Comparison of ENCODE assay signal across 15 cellular contexts in the genomic region with DNA sequence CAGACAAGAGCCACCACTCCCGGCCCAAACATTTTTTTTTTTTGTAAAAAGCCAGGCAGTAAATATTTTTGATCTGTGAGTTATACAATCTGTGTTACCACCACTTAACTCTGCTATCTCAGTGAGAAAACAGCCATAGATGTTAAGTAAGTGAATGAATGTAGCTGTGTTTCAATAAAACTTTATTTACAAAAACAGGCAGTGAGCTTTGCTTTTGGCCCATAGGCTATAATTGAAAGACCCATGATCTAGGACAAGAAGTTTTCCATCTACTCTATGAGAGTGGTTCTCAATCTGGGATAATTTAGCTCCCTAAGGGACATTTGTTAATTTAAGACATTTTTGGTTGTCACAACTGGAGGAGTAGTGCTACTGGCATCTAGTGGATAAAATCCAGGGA.
DNase-seq lines count a peak whose midpoint lies in the region; ATAC-seq and TF ChIP-seq lines count a peak whose summit lies in the region.
"Had no signal": no experiment of that assay in that cellular context is flagged by ENCODE, and none has a peak within 500 bp of the region (broad histone marks: within the 10 kb centered on the region; RNA-seq: fewer than 3 reads in every experiment).

No MANE protein-coding gene starts in this region.

- H3K27ac Mint-ChIP-seq in osteocyte (ENCODE audit: unreplicated experiment), result no peak overlapping the region

- H4K20me1 ChIP-seq in IMR-90 (ENCODE audit: insufficient read depth, low read length), result no peaks in the 10 kb centered on the region

- H3K56ac ChIP-seq in IMR-90 (ENCODE audit: extremely low read depth, insufficient read depth, low read length), result no peak overlapping the region

- H2BK20ac ChIP-seq in IMR-90 (ENCODE audit: low read depth, low read length), result no peak overlapping the region

- H3K4me2 ChIP-seq in IMR-90 (ENCODE audit: low read depth, low read length), result no peak overlapping the region
- H3K4me2 ChIP-seq: KMS-11 had no signal

- in situ Hi-C loops in IMR-90 (cut with MboI; ENCODE audit: low sequenced_read_pairs), result loop anchor here (25.0 kb wide), 1 partner anchor 575 kb away; no protein-coding TSS in a partner anchor

- H3K18ac ChIP-seq in IMR-90 (ENCODE audit: low read depth, low read length), result no peak overlapping the region

- no CpG with 5 or more reads among the region's 1 CpG for WGBS in IMR-90 (ENCODE audit: extremely low coverage in 2 of 2, insufficient read length in 1 of 2), 2 experiments

- no peak overlapping the region for H3K14ac ChIP-seq in IMR-90 (replicated peaks; ENCODE audit: low read depth, low read length)

- POLR2A ChIA-PET in IMR-90 (lab: Charles Lee; ENCODE audit: unreplicated experiment), result no interaction called here

- peak; percentile 1; the same call in 1 of the 2 replicates for TF ChIP-seq CTCF in AG09319 (IDR thresholded peaks at IDR 0.05; ENCODE audit: low read depth, low read length)
- TF ChIP-seq CTCF in IMR-90 (conservative IDR thresholded peaks at IDR 0.05; ENCODE audit: low read depth, low read length), result peak; percentile 33
- peak; percentile 5 for TF ChIP-seq CTCF in epithelial cell of esophagus (IDR thresholded peaks at IDR 0.05; ENCODE audit: insufficient read depth, low read depth, low read length, missing control alignments)
- TF ChIP-seq CTCF in osteocyte (IDR thresholded peaks at IDR 0.05), result peak; percentile 33

- H3K4me3 Mint-ChIP-seq in osteocyte (ENCODE audit: unreplicated experiment), result no peak overlapping the region

- H3K36me3 ChIP-seq in IMR-90 (ENCODE audit: control insufficient read depth, insufficient read depth, low read length), result no peaks in the 10 kb centered on the region
- H3K36me3 ChIP-seq: SJCRH30 had no signal

- H3K4me3 ChIP-seq in IMR-90 (ENCODE audit: insufficient read depth, low read depth, low read length) (no peak overlapping the region), epithelial cell of esophagus (ENCODE audit: low read length) (no peak overlapping the region)
- H3K4me3 ChIP-seq: SJCRH30 had no signal

- no peak overlapping the region for H2BK120ac ChIP-seq in IMR-90 (ENCODE audit: low read depth, low read length)

- H2AK5ac ChIP-seq in IMR-90 (ENCODE audit: low read depth, low read length), result no peak overlapping the region

- no peak overlapping the region for H3K4ac ChIP-seq in IMR-90 (ENCODE audit: low read depth, low read length)

- dilution Hi-C loops in IMR-90 (cut with HindIII; ENCODE audit: low sequenced_read_pairs, unreplicated experiment), result no loop called here

- no peak overlapping the region for H2AFZ ChIP-seq in IMR-90 (replicated peaks; ENCODE audit: low read length, poor library complexity)

- no peaks in the 10 kb centered on the region for H3K36me3 Mint-ChIP-seq in osteocyte (ENCODE audit: unreplicated experiment)

- no peak overlapping the region for H2BK15ac ChIP-seq in IMR-90 (ENCODE audit: low read depth, low read length)

- H3K23ac ChIP-seq in IMR-90 (ENCODE audit: low read depth, low read length), result no peak overlapping the region

- CTCF ChIA-PET in IMR-90 (lab: Yijun Ruan, JAX), result interaction anchor here (0.6 to 1.4 kb wide), 4 partner anchors 11 to 332 kb away, joined by 3 to 5 read pairs (median 4); no protein-coding TSS in a partner anchor

- H3K9ac ChIP-seq in IMR-90 (ENCODE audit: low read depth, low read length), result no peak overlapping the region
- H3K9ac ChIP-seq: KMS-11 had no signal

- H4K5ac ChIP-seq in IMR-90 (ENCODE audit: low read depth, low read length), result no peak overlapping the region

- no peak overlapping the region for H2BK5ac ChIP-seq in IMR-90 (ENCODE audit: low read depth, low read length, poor library complexity, severe bottlenecking)

- no peaks in the 10 kb centered on the region for H3K9me1 ChIP-seq in IMR-90 (ENCODE audit: insufficient read depth, low read length)

- H4K8ac ChIP-seq in IMR-90 (ENCODE audit: low read depth in 2 of 2, low read length in 2 of 2), result no peak overlapping the region

- no peaks in the 10 kb centered on the region for H3K9me3 ChIP-seq in IMR-90 (ENCODE audit: control insufficient read depth, insufficient read depth, low read length)
- H3K9me3 ChIP-seq: SJCRH30 had no signal

- no peak for TF ChIP-seq POLR2A in IMR-90 (IDR thresholded peaks at IDR 0.05; ENCODE audit: low read depth, low read length)

- no peak overlapping the region for H3K27ac ChIP-seq in IMR-90 (ENCODE audit: insufficient read depth, low read length)
- H3K27ac ChIP-seq: KMS-11, SJCRH30 had no signal

- no peaks in the 10 kb centered on the region for H3K4me1 ChIP-seq in IMR-90 (ENCODE audit: control insufficient read depth, insufficient read depth, low read length)
- H3K4me1 ChIP-seq: SJCRH30 had no signal

- H3K4me1 Mint-ChIP-seq in osteocyte (ENCODE audit: unreplicated experiment), result no peaks in the 10 kb centered on the region

- H3K9me3 Mint-ChIP-seq in osteocyte (ENCODE audit: unreplicated experiment), result no peaks in the 10 kb centered on the region

- TF ChIP-seq RAD21 in IMR-90 (IDR thresholded peaks at IDR 0.05; ENCODE audit: low read length), result peak; percentile 22

- H3K27me3 Mint-ChIP-seq in osteocyte (ENCODE audit: unreplicated experiment), result no peaks in the 10 kb centered on the region

- BruUV-seq in IMR-90 (replicated peaks; lab: Mats Ljungman, UMichigan), result no TSS peak

- ATAC-seq in IMR-90 (ENCODE audit: low read depth) (no peak), HG02763 (IDR thresholded peaks at IDR 0.05; ENCODE audit: unreplicated experiment) (no peak)

- H2AK9ac ChIP-seq in IMR-90 (replicated peaks; ENCODE audit: low read depth, low read length, poor library complexity), result no peak overlapping the region

- no peak for DNase-seq in AG09319 (ENCODE audit: extremely low read depth, low read depth)
- DNase-seq in IMR-90, result no peak
- DNase-seq in epithelial cell of esophagus (ENCODE audit: low read depth), result no peak
- DNase-seq in osteocyte (ENCODE audit: extremely low spot score, unreplicated experiment), result no peak
- no peak for DNase-seq in DMS 273 (lab: John Stamatoyannopoulos, UW; ENCODE audit: unreplicated experiment)
- DNase-seq in stimulated activated CD4-positive, alpha-beta T cell treated with anti-CD3 and anti-CD28 coated beads, Interleukin-4, amount 100 ng/mL, for 4 hours, result no peak
- DNase-seq: DMS 273 treated with DMSO at 0.1 percent for 48 hours, GDM1, MV-4-11, NCI-H187 treated with DMSO at 0.1 percent for 48 hours, NCI-H2171, NCI-H526, SJCRH30 had no signal

- H3K79me1 ChIP-seq in IMR-90 (ENCODE audit: low read depth in 1 of 2, low read length in 2 of 2), result no peaks in the 10 kb centered on the region

- H4K91ac ChIP-seq in IMR-90 (ENCODE audit: insufficient read depth, low read depth, low read length), result no peak overlapping the region

- no peaks in the 10 kb centered on the region; the same call in 1 of the 2 replicates for H3K27me3 ChIP-seq in IMR-90 (ENCODE audit: control insufficient read depth, insufficient read depth, low read length)
- H3K27me3 ChIP-seq: SJCRH30 had no signal

- intact Hi-C loops in IMR-90 (cut with micrococcal nuclease), result no loop called here

TF ChIP-seq in IMR-90, 13 proteins besides CTCF, POLR2A, EP300 and RAD21:
- TF ChIP-seq RFX5 (IDR thresholded peaks at IDR 0.05; ENCODE audit: low read depth, low read length) (no peak), FOS (IDR thresholded peaks at IDR 0.05; ENCODE audit: low read depth, low read length) (no peak), MAZ (IDR thresholded peaks at IDR 0.05; ENCODE audit: borderline replicate concordance, low read depth, low read length) (no peak), CEBPB (IDR thresholded peaks at IDR 0.05; ENCODE audit: low read depth, low read length) (no peak), MAFK (IDR thresholded peaks at IDR 0.05; ENCODE audit: low read depth, low read length) (no peak), USF2 (IDR thresholded peaks at IDR 0.05; ENCODE audit: low read depth, low read length) (no peak), NFE2L2 (IDR thresholded peaks at IDR 0.05; ENCODE audit: low read depth, low read length) (no peak), CHD1 (IDR thresholded peaks at IDR 0.05; ENCODE audit: low read depth, low read length) (no peak)
